ENCODE assay signal across 1 cellular context in the genomic region with DNA sequence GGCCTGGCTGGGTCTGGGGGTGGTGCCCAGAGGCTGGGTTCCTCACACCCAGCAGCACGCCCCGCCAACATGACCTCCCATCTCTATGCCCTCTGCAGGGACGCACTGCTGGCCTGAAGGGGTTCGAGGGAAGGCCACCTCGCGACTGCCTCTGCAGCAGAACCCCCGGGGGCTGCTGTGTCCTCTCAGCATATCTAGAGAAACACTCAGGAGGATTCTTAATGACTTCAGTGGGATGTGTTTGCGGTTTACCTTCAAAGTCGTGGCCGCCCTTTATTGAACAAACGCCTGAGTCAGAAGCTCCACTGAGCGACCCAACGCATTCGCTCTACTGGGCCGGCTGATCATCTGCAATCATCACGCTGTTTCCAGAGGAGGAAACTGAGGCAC.
TF ChIP-seq lines count a peak whose summit lies in the region.

No MANE protein-coding gene starts in this region.

TF ChIP-seq in HepG2, 621 proteins besides CTCF, POLR2A, EP300 and RAD21:
- TF ChIP-seq RXRA (CRISPR knock-in tag; IDR thresholded peaks at IDR 0.05), result 0 out of 2 replicates have a peak, but pooled peaks have one; percentile 20
- peak; percentile 8; the same call in 1 of the 2 replicates for TF ChIP-seq GABPB1 (CRISPR knock-in tag; IDR thresholded peaks at IDR 0.05)
- TF ChIP-seq CBX5 (CRISPR knock-in tag; IDR thresholded peaks at IDR 0.05; ENCODE audit: borderline replicate concordance), result no peak
- no peak for TF ChIP-seq ZNF296 (CRISPR knock-in tag; conservative IDR thresholded peaks at IDR 0.05)
- TF ChIP-seq TCF7 (IDR thresholded peaks at IDR 0.05; ENCODE audit: low read depth), result 0 out of 2 replicates have a peak, but pooled peaks have one; percentile 24
TF ChIP-seq in HepG2: peak in this region for 3.
